In the genomic region with DNA sequence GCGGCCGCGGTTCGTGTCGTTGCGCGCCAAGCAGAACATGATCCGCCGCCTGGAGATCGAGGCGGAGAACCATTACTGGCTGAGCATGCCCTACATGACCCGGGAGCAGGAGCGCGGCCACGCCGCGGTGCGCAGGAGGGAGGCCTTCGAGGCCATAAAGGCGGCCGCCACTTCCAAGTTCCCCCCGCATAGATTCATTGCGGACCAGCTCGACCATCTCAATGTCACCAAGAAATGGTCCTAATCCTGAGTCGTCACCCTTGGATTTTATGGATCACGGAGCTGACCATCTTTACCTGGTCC, we compare ENCODE assay signal across 9 cellular contexts. TPM values are rescaled to one million over a fixed set of nuclear protein-coding genes. Genes with fewer than 3 reads are reported as not detected.
A peak's percentile ranks its signal among the peaks of the same experiment; 100 is the strongest.
DNase-seq lines count a peak whose midpoint lies in the region; ATAC-seq, FAIRE-seq and TF ChIP-seq lines count a peak whose summit lies in the region.
"Had no signal": no experiment of that assay in that cellular context is flagged by ENCODE, and none has a peak within 500 bp of the region (broad histone marks: within the 10 kb centered on the region; RNA-seq: fewer than 3 reads in every experiment).

No MANE protein-coding gene starts in this region.

- TF ChIP-seq CTCF in GM06990 (IDR thresholded peaks at IDR 0.05; ENCODE audit: insufficient read depth, low read length, poor library complexity, severe bottlenecking) (no peak), bronchial epithelial cell (IDR thresholded peaks at IDR 0.05; ENCODE audit: insufficient read depth, low read length, severe bottlenecking) (no peak)

- peak overlapping the region; percentile 96 for H3K27ac ChIP-seq in HUES64 (ENCODE audit: low read depth, low read length)
- peak overlapping the region; percentile 91 for H3K27ac ChIP-seq in mesodermal cell (ENCODE audit: low read depth, low read length, severe bottlenecking)
- peak overlapping the region in 1 of 2 donors; percentile 96 for H3K27ac ChIP-seq in aorta (ENCODE audit: low read depth in 1 of 2, low read length in 2 of 2)

- peak overlapping the region; percentile 95 for H3K9ac ChIP-seq in HUES64 (ENCODE audit: low read depth, low read length)

- intact Hi-C loops in aorta (cut with DNase I), result loop anchor here (5.0 to 10.0 kb wide), 2 partner anchors 118 to 235 kb away; no protein-coding TSS in a partner anchor

- H3K4me3 ChIP-seq in GM06990 (replicated peaks; ENCODE audit: low read depth, low read length) (peak overlapping the region; percentile 96), HUES64 (ENCODE audit: low read length) (peak overlapping the region; percentile 71), bronchial epithelial cell (ENCODE audit: low read depth, low read length) (peak overlapping the region; percentile 97), mesodermal cell (ENCODE audit: extremely low read depth, insufficient read depth, low read length, poor library complexity, severe bottlenecking) (peak overlapping the region; percentile 76), aorta (ENCODE audit: low read length in 2 of 2) (peak overlapping the region; percentile 40 to 92)

- DNase-seq in GM06990 (ENCODE audit: extremely low read depth, insufficient read length) (no peak), bronchial epithelial cell (ENCODE audit: low read depth) (no peak), aorta (no peak), CD1c-positive myeloid dendritic cell (ENCODE audit: extremely low spot score) (no peak), NCI-H774 (lab: John Stamatoyannopoulos, UW) (no peak)

- H3K4me1 ChIP-seq in HUES64 (ENCODE audit: insufficient read depth, low read length), result peaks cover 5% of the 10 kb centered on the region
- peaks cover 5% of the 10 kb centered on the region for H3K4me1 ChIP-seq in mesodermal cell (ENCODE audit: control insufficient read depth, insufficient read depth, low read length, poor library complexity, severe bottlenecking)
- no peaks in the 10 kb centered on the region for H3K4me1 ChIP-seq in aorta (ENCODE audit: control insufficient read depth in 1 of 2, insufficient read depth in 2 of 2, low read length in 2 of 2)

- 2% methylated on average over 26 of the region's 26 CpGs for WGBS in HUES64
- WGBS in mesodermal cell (ENCODE audit: insufficient coverage in 2 of 2), 2 experiments, result 1 to 3% methylated on average over 24 to 25 of the region's 26 CpGs
- WGBS in aorta, 2 donors, result 1% methylated on average over 26 of the region's 26 CpGs

- peak; percentile 27 for ATAC-seq in GM21515 (IDR thresholded peaks at IDR 0.05; ENCODE audit: unreplicated experiment)
- peak; percentile 75 for ATAC-seq in aorta (ENCODE audit: low FRiP score)

- FAIRE-seq in bronchial epithelial cell (lab: Jason Lieb, UNC), result no peak
- FAIRE-seq: TTC549 had no signal

- H3K9me3 ChIP-seq in HUES64 (ENCODE audit: insufficient read depth, low read depth, low read length) (no peaks in the 10 kb centered on the region), mesodermal cell (ENCODE audit: control insufficient read depth, low read length) (no peaks in the 10 kb centered on the region), aorta (ENCODE audit: control insufficient read depth, low read length) (no peaks in the 10 kb centered on the region)

- no peaks in the 10 kb centered on the region for H3K27me3 ChIP-seq in GM06990 (replicated peaks; ENCODE audit: control insufficient read depth, insufficient read depth, low read length)
- no peaks in the 10 kb centered on the region for H3K27me3 ChIP-seq in HUES64 (ENCODE audit: insufficient read depth, low read length)
- H3K27me3 ChIP-seq in bronchial epithelial cell (ENCODE audit: control insufficient read depth, insufficient read depth, low read length), result no peaks in the 10 kb centered on the region
- no peaks in the 10 kb centered on the region for H3K27me3 ChIP-seq in aorta (ENCODE audit: control insufficient read depth in 1 of 2, insufficient read depth in 2 of 2, low read length in 1 of 2)

- H3K36me3 ChIP-seq in GM06990 (ENCODE audit: control insufficient read depth, insufficient read depth, low read length) (no peaks in the 10 kb centered on the region; the same call in 1 of the 2 replicates), HUES64 (ENCODE audit: insufficient read depth, low read length) (peaks cover 14% of the 10 kb centered on the region), bronchial epithelial cell (ENCODE audit: control insufficient read depth, insufficient read depth, low read length) (no peaks in the 10 kb centered on the region), mesodermal cell (ENCODE audit: control insufficient read depth, insufficient read depth, low read length) (peaks cover 11% of the 10 kb centered on the region), aorta (ENCODE audit: control insufficient read depth in 1 of 2, insufficient read depth in 2 of 2, low read length in 1 of 2) (no peaks in the 10 kb centered on the region)

RNA-seq across cellular contexts. Expression of a gene that starts 0.5 kb away (rescaled TPM):
- polyA plus RNA-seq in HUES64 (2013, experiment 1 of 2), result 28.4 TPM
- 25.7 TPM for polyA plus RNA-seq in HUES64 (2013, experiment 2 of 2)
- total RNA-seq in bronchial epithelial cell, result 23.2 and 24.8 TPM in 2 replicates
- polyA plus RNA-seq in mesodermal cell (2013, experiment 1 of 2), result 18.5 TPM
- polyA plus RNA-seq in mesodermal cell (2013, experiment 2 of 2), result 18.0 TPM
- total RNA-seq in aorta, result 10 to 100 TPM in 1 of 2 donors, 1 to 10 TPM in 1; 8.4 to 10.3 TPM
- polyA plus RNA-seq in aorta, result 10 to 100 TPM; 16.8 TPM

RNA-seq across cellular contexts. Expression of a gene that starts 0.6 kb away (rescaled TPM):
- polyA plus RNA-seq in HUES64 (2013, experiment 1 of 2), result 44.3 TPM
- polyA plus RNA-seq in HUES64 (2013, experiment 2 of 2), result 47.7 TPM
- total RNA-seq in bronchial epithelial cell (1.2 and 1.8 TPM in 2 replicates), aorta (1 to 10 TPM in 1 of 2 donors, under 1 TPM in 1; 0.91 to 2.3 TPM)
- 18.0 TPM for polyA plus RNA-seq in mesodermal cell (2013, experiment 1 of 2)
- polyA plus RNA-seq in mesodermal cell (2013, experiment 2 of 2), result 22.1 TPM
- under 1 TPM in 1 of 2 donors, not detected in 1; 0.51 TPM for polyA plus RNA-seq in aorta

RNA-seq across cellular contexts. Expression of a gene that starts 37.0 kb away (rescaled TPM):
- 189 TPM for polyA plus RNA-seq in HUES64 (2013, experiment 1 of 2)
- 202 TPM for polyA plus RNA-seq in HUES64 (2013, experiment 2 of 2)
- total RNA-seq in bronchial epithelial cell, result 40.5 and 55.8 TPM in 2 replicates
- 170 TPM for polyA plus RNA-seq in mesodermal cell (2013, experiment 1 of 2)
- 175 TPM for polyA plus RNA-seq in mesodermal cell (2013, experiment 2 of 2)
- 100 to 1,000 TPM; 161 to 172 TPM for total RNA-seq in aorta
- 100 to 1,000 TPM in 1 of 2 donors, 10 to 100 TPM in 1; 77.7 to 166 TPM for polyA plus RNA-seq in aorta
